ENCODE assay signal across 9 cellular contexts in the genomic region with DNA sequence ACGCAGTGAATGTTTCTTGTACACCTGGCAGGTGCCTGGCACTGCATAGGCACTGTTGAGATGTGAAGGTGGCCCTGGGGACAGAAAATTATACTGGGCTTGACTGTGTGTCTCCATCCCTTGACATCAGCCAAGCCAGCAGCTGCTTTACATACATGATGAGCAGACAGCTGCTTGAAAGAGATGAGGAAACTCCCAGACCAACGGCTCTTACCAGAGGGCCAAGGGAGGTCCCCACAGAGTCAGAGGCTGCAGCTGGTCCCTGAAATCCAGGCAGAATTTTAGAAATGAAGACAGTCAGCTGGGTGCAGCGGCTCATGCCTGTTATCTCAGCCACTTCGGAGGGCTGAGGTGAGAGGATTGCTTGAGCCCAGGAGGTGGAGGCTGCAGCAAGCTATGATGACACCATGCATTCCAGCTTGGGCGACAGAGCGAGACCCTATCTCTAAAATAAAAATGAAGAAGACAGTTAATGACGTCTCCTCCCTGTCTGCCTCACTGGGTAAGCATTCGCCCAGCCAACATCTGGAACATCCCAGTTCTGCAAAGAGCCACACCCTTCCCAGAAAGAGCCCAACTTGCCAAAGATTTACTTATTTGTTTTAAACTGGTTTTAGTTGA. TPM values are rescaled to one million over a fixed set of nuclear protein-coding genes. Genes with fewer than 3 reads are reported as not detected.
DNase-seq lines count a peak whose midpoint lies in the region; ATAC-seq and TF ChIP-seq lines count a peak whose summit lies in the region.
"Had no signal": no experiment of that assay in that cellular context is flagged by ENCODE, and none has a peak within 500 bp of the region (broad histone marks: within the 10 kb centered on the region; RNA-seq: fewer than 3 reads in every experiment).

No MANE protein-coding gene starts in this region.

- no peaks in the 10 kb centered on the region for H3K9me3 ChIP-seq in CD8-positive, alpha-beta T cell (ENCODE audit: low read length)

- TF ChIP-seq CTCF in CD8-positive, alpha-beta T cell (IDR thresholded peaks at IDR 0.05) = no peak
- TF ChIP-seq CTCF in fibroblast of the aortic adventitia (IDR thresholded peaks at IDR 0.05; ENCODE audit: insufficient read depth, low read length) = no peak

- peak; percentile 29 for ATAC-seq in CD8-positive, alpha-beta T cell
- ATAC-seq in GM19463 (IDR thresholded peaks at IDR 0.05; ENCODE audit: unreplicated experiment) (peak; percentile 92), HG03378 (IDR thresholded peaks at IDR 0.05; ENCODE audit: unreplicated experiment) (peak; percentile 72)

- H3K4me3 ChIP-seq in CD8-positive, alpha-beta T cell (ENCODE audit: low read depth, low read length) = no peak overlapping the region
- H3K4me3 ChIP-seq in fibroblast of the aortic adventitia (ENCODE audit: low read depth, low read length) = no peak overlapping the region
- H3K4me3 ChIP-seq: coronary artery had no signal

- no peak overlapping the region for H3K4me3 Mint-ChIP-seq in CD8-positive, alpha-beta T cell

- H3K27me3 ChIP-seq in CD8-positive, alpha-beta T cell (ENCODE audit: insufficient read depth, low read length) = no peaks in the 10 kb centered on the region

- intact Hi-C loops in CD8-positive, alpha-beta T cell (cut with DNase I, micrococcal nuclease) = no loop called here

- CTCF ChIA-PET in CD8-positive, alpha-beta T cell (lab: Charles Lee) = interaction anchor here (1.2 kb wide), 1 partner anchor 105 kb away, joined by 4 read pairs; no protein-coding TSS in a partner anchor

- no peaks in the 10 kb centered on the region for H3K4me1 ChIP-seq in CD8-positive, alpha-beta T cell (ENCODE audit: insufficient read depth, low read length)

- POLR2A ChIA-PET in CD8-positive, alpha-beta T cell (lab: Charles Lee) = no interaction called here

- DNase-seq in CD8-positive, alpha-beta T cell = no peak
- DNase-seq in fibroblast of the aortic adventitia (ENCODE audit: low read depth) = peak; percentile 57
- no peak for DNase-seq in NCI-H82 treated with DMSO at 0.1 percent for 48 hours (lab: John Stamatoyannopoulos, UW; ENCODE audit: unreplicated experiment)
- no peak for DNase-seq in COLO668 (lab: John Stamatoyannopoulos, UW; ENCODE audit: unreplicated experiment)
- no peak for DNase-seq in NCI-H510A (lab: John Stamatoyannopoulos, UW)
- no peak for DNase-seq in stimulated activated naive CD4-positive, alpha-beta T cell (lab: John Stamatoyannopoulos, UW)

- H3K4me1 Mint-ChIP-seq in CD8-positive, alpha-beta T cell (ENCODE audit: low read depth) = no peaks in the 10 kb centered on the region

- H3K27ac ChIP-seq in CD8-positive, alpha-beta T cell (ENCODE audit: low read depth, low read length) = no peak overlapping the region

- no peaks in the 10 kb centered on the region for H3K36me3 ChIP-seq in CD8-positive, alpha-beta T cell (ENCODE audit: insufficient read depth, low read length)

- no peaks in the 10 kb centered on the region for H3K27me3 Mint-ChIP-seq in CD8-positive, alpha-beta T cell (ENCODE audit: low read depth)

- H3K9me3 Mint-ChIP-seq in CD8-positive, alpha-beta T cell = peaks cover 2% of the 10 kb centered on the region

- no peak overlapping the region for H3K27ac Mint-ChIP-seq in CD8-positive, alpha-beta T cell

- H3K36me3 Mint-ChIP-seq in CD8-positive, alpha-beta T cell = peaks cover 65% of the 10 kb centered on the region

RNA-seq across cellular contexts. Expression of gene LIMK1, which starts 17.6 kb away (rescaled TPM):
- 10 to 100 TPM; 12.8 to 13.7 TPM for total RNA-seq in CD8-positive, alpha-beta T cell
- 30.3 and 48.3 TPM in 2 replicates for total RNA-seq in fibroblast of the aortic adventitia (ENCODE audit: low replicate concordance)

Comparison
In these comparisons a context has a peak if more than half of its experiments do, and no peak if none do; other contexts are left out.
1. ATAC-seq: peak in every context shown above with its lines; median percentile 92 in GM19463; 72 in HG03378; 29 in CD8-positive, alpha-beta T cell.